ENCODE assay signal across 29 cellular contexts in genomic region chr7:147513451-147513850, GRCh38.
A peak's percentile ranks its signal among the peaks of the same experiment; 100 is the strongest.
DNase-seq lines count a peak whose midpoint lies in the region; ATAC-seq, FAIRE-seq and TF ChIP-seq lines count a peak whose summit lies in the region.
"Had no signal": no experiment of that assay in that cellular context is flagged by ENCODE, and none has a peak within 500 bp of the region (broad histone marks: within the 10 kb centered on the region; RNA-seq: fewer than 3 reads in every experiment).

No MANE protein-coding gene starts in this region.

- POLR2A ChIA-PET in H1 (lab: Charles Lee; ENCODE audit: partially characterized antibody) (no interaction called here), HEK293T (lab: Yijun Ruan, JAX) (no interaction called here)

- H3K4me1 ChIP-seq in H1 (replicated peaks in 1 of 4; ENCODE audit: control insufficient read depth in 3 of 4, insufficient read depth in 4 of 4, low read length in 3 of 4), result no peaks in the 10 kb centered on the region
- H3K4me1 ChIP-seq: psoas muscle, upper lobe of right lung had no signal

- no peak overlapping the region for H3K23ac ChIP-seq in H1 (ENCODE audit: insufficient read length)

- H4K91ac ChIP-seq in H1 (replicated peaks; ENCODE audit: insufficient read length, low read length), result no peak overlapping the region

- no peak overlapping the region for H4K8ac ChIP-seq in H1 (ENCODE audit: extremely low read depth, insufficient read depth, low read length)

- peak; percentile 40 for DNase-seq in D341Med (ENCODE audit: low spot score)
- DNase-seq in NCI-H1105 (lab: John Stamatoyannopoulos, UW), result peak; percentile 4
- DNase-seq in NCI-H2227 treated with DMSO at 0.1 percent for 48 hours (lab: John Stamatoyannopoulos, UW), result peak; percentile 92
- DNase-seq in H1 (ENCODE audit: low read depth in 1 of 2, low spot score in 2 of 2), result no peak
- no peak for DNase-seq in urothelium cell line (ENCODE audit: low spot score)
- DNase-seq in HEK293T (ENCODE audit: extremely low spot score), result no peak
- DNase-seq: activated CD4-positive, alpha-beta T cell treated with anti-CD3 and anti-CD28 coated beads, Interleukin-2, amount 50 U/mL, for 48 hours; activated CD8-positive, alpha-beta memory T cell treated with anti-CD3 and anti-CD28 coated beads, Interleukin-2, amount 50 U/mL, for 4 hours; activated naive CD4-positive, alpha-beta T cell treated with anti-CD3 and anti-CD28 coated beads, Interleukin-2, amount 50 U/mL, for 16 hours; anterior cingulate cortex; CD4-positive, CD25-positive, alpha-beta regulatory T cell; effector memory CD4-positive, alpha-beta T cell; erythroblast; left ventricle myocardium superior; naive thymus-derived CD4-positive, alpha-beta T cell; NCI-H187; NCI-H524 treated with DMSO at 0.1 percent for 48 hours; nucleus accumbens; psoas muscle; RPMI8226; stimulated activated CD4-positive, alpha-beta T cell treated with anti-CD3 and anti-CD28 coated beads, Interleukin-15, amount 100 ng/mL, for 24 hours; stimulated activated naive B cell treated with anti-CD40 and anti-IgM and Interleukin-4, amounts not matched to agents 10 μg/mL and 1 μg/mL and 100 μg/mL, for 72 hours; T-helper 1 cell; upper lobe of right lung had no signal

- no peak overlapping the region for H2BK20ac ChIP-seq in H1 (ENCODE audit: low read length)

- no peaks in the 10 kb centered on the region for H3K27me3 ChIP-seq in H1 (replicated peaks in 1 of 4; ENCODE audit: control insufficient read depth in 3 of 4, extremely low read depth in 1 of 4, insufficient read depth in 3 of 4, low read length in 3 of 4)
- H3K27me3 ChIP-seq: SJSA1, upper lobe of right lung had no signal

- 72% methylated on average over 4 of the region's 4 CpGs; no CpG with 5 or more reads in 1 of the 2 experiments for WGBS in H1 (ENCODE audit: extremely low coverage in 1 of 2, insufficient coverage in 1 of 2, insufficient read length in 1 of 2, insufficient replicate concordance in 2 of 2, low coverage in 1 of 2, low lambda C conversion rate in 2 of 2, missing lambda C conversion rate in 1 of 2), 2 experiments

- H2AFZ ChIP-seq in H1 (ENCODE audit: low read length), result 0 out of 2 replicates have a peak overlapping the region, but pooled peaks have one; percentile 0

- no peak for TF ChIP-seq CTCF in H1 (IDR thresholded peaks at IDR 0.05; ENCODE audit: control extremely low read depth in 1 of 3, insufficient read depth in 1 of 3, low read depth in 1 of 3, low read length in 3 of 3)

- no peak overlapping the region for H3K4me3 ChIP-seq in H1 (ENCODE audit: extremely low read depth in 1 of 4, insufficient read depth in 2 of 4, low read depth in 3 of 4, low read length in 4 of 4)
- H3K4me3 ChIP-seq: coronary artery, psoas muscle, SJSA1, upper lobe of right lung had no signal

- H3K79me1 ChIP-seq in H1 (ENCODE audit: low read depth, low read length), result no peaks in the 10 kb centered on the region

- no peaks in the 10 kb centered on the region for H3K79me2 ChIP-seq in H1 (ENCODE audit: control insufficient read depth in 1 of 2, insufficient read depth in 2 of 2, low read length in 2 of 2)

- no peak for FAIRE-seq in H1 (lab: Jason Lieb, UNC)
- FAIRE-seq in urothelium cell line (lab: Jason Lieb, UNC), result no peak
- FAIRE-seq: H54, keratinocyte had no signal

- H3K9me3 ChIP-seq in H1 (ENCODE audit: insufficient read depth in 2 of 2, low read depth in 1 of 2, low read length in 1 of 2), result no peaks in the 10 kb centered on the region
- H3K9me3 ChIP-seq: psoas muscle, SJSA1, upper lobe of right lung had no signal

- ATAC-seq in HG02759 (IDR thresholded peaks at IDR 0.05; ENCODE audit: unreplicated experiment), result no peak
- ATAC-seq: left ventricle myocardium superior; naive thymus-derived CD4-positive, alpha-beta T cell; psoas muscle; stimulated activated naive B cell treated with anti-CD40 and anti-IgM and Interleukin-4, amounts not matched to agents 10 μg/mL and 1 μg/mL and 100 μg/mL, for 72 hours; upper lobe of right lung had no signal

- CTCF ChIA-PET in H1 (lab: Charles Lee; ENCODE audit: partially characterized antibody) (no interaction called here), HEK293T (lab: Yijun Ruan, JAX) (no interaction called here)

- H2AK5ac ChIP-seq in H1 (ENCODE audit: low read depth, low read length), result no peak overlapping the region

- no peak overlapping the region for H3K56ac ChIP-seq in H1 (replicated peaks; ENCODE audit: insufficient read length, low read depth, low read length)

- H2BK12ac ChIP-seq in H1 (ENCODE audit: low read depth, low read length), result no peak overlapping the region

- no peak overlapping the region for H2BK15ac ChIP-seq in H1 (ENCODE audit: low read length)

- no peak overlapping the region for H2BK120ac ChIP-seq in H1 (replicated peaks; ENCODE audit: low read depth, low read length)

- no peak overlapping the region for H2BK5ac ChIP-seq in H1 (ENCODE audit: low read depth, low read length)

- H3K14ac ChIP-seq in H1 (ENCODE audit: insufficient read length), result no peak overlapping the region

- no peak overlapping the region for H3K18ac ChIP-seq in H1 (ENCODE audit: extremely low read depth, low read length)

- H3K27ac ChIP-seq in H1 (ENCODE audit: low read depth, low read length), result no peak overlapping the region
- H3K27ac ChIP-seq: coronary artery, psoas muscle, SJSA1, upper lobe of right lung had no signal

- no peak for TF ChIP-seq EP300 in H1 (IDR thresholded peaks at IDR 0.05; ENCODE audit: borderline replicate concordance in 1 of 2, low read depth in 2 of 2, low read length in 2 of 2)

- no peak overlapping the region for H3K9ac ChIP-seq in H1 (replicated peaks in 1 of 4; ENCODE audit: extremely low read depth in 1 of 4, low read depth in 3 of 4, low read length in 3 of 4)

- no peak overlapping the region for H4K5ac ChIP-seq in H1 (ENCODE audit: insufficient read length, low read depth, low read length)

- no peak for TF ChIP-seq POLR2A in H1 (IDR thresholded peaks at IDR 0.05; ENCODE audit: control extremely low read depth in 1 of 2, low read depth in 2 of 2, low read length in 2 of 2)

- H4K20me1 ChIP-seq in H1 (replicated peaks in 1 of 2; ENCODE audit: control insufficient read depth in 1 of 2, insufficient read depth in 2 of 2, low read length in 2 of 2), result no peaks in the 10 kb centered on the region

- no peaks in the 10 kb centered on the region for H3K36me3 ChIP-seq in H1 (ENCODE audit: control insufficient read depth in 2 of 4, insufficient read depth in 4 of 4, low read length in 3 of 4)
- H3K36me3 ChIP-seq: SJSA1, upper lobe of right lung had no signal

- H3K4me2 ChIP-seq in H1 (ENCODE audit: insufficient read depth in 1 of 2, low read depth in 2 of 2, low read length in 2 of 2), result no peak overlapping the region

- TF ChIP-seq RAD21 in H1 (IDR thresholded peaks at IDR 0.05 in 1 of 2, conservative IDR thresholded peaks at IDR 0.05 in 1 of 2; ENCODE audit: low read depth in 2 of 2, low read length in 2 of 2), result no peak

- no peak overlapping the region for H3K4ac ChIP-seq in H1 (replicated peaks; ENCODE audit: insufficient read length, low read depth, low read length)

- no peaks in the 10 kb centered on the region for H3K23me2 ChIP-seq in H1 (ENCODE audit: low read depth, low read length)

TF ChIP-seq in H1, 55 proteins besides CTCF, POLR2A, EP300 and RAD21:
- TF ChIP-seq GTF2F1 (IDR thresholded peaks at IDR 0.05; ENCODE audit: borderline replicate concordance, low read depth, low read length) (no peak), TEAD4 (IDR thresholded peaks at IDR 0.05; ENCODE audit: low read depth, low read length) (no peak), KDM4A (IDR thresholded peaks at IDR 0.05; ENCODE audit: low read depth, low read length, severe bottlenecking) (no peak), SAP30 (IDR thresholded peaks at IDR 0.05; ENCODE audit: insufficient read depth, insufficient replicate concordance, low read length) (no peak), CHD1 (IDR thresholded peaks at IDR 0.05; ENCODE audit: low read depth, low read length) (no peak), PHF8 (conservative IDR thresholded peaks at IDR 0.05; ENCODE audit: low read depth, low read length) (no peak), MAFK (IDR thresholded peaks at IDR 0.05; ENCODE audit: low read depth, low read length) (no peak), TAF7 (optimal IDR thresholded peaks at IDR 0.05; ENCODE audit: borderline replicate concordance, low read depth, low read length) (no peak), SRF (IDR thresholded peaks at IDR 0.05; ENCODE audit: low read depth, low read length) (no peak), SP1 (IDR thresholded peaks at IDR 0.05; ENCODE audit: low read depth, low read length) (no peak), FOSL1 (IDR thresholded peaks at IDR 0.05; ENCODE audit: insufficient read depth, low read depth, low read length) (no peak), SP4 (IDR thresholded peaks at IDR 0.05; ENCODE audit: low read length) (no peak)
TF ChIP-seq in H1: peak in this region for 0.

TF ChIP-seq in HEK293T, 16 proteins besides CTCF, POLR2A, EP300 and RAD21:
- no peak for TF ChIP-seq FOXK2 (IDR thresholded peaks at IDR 0.05)
- no peak for TF ChIP-seq ARNT (IDR thresholded peaks at IDR 0.05)
- no peak for TF ChIP-seq FOXM1 (IDR thresholded peaks at IDR 0.05; ENCODE audit: borderline replicate concordance)
TF ChIP-seq in HEK293T: peak in this region for 0.

Comparison
In these comparisons a context has a peak if more than half of its experiments do, and no peak if none do; other contexts are left out.
1. DNase-seq: peak in D341Med (single experiment), NCI-H1105 (single experiment) and NCI-H2227 treated with DMSO at 0.1 percent for 48 hours (single experiment); none in H1 (0 of 2), urothelium cell line (single experiment) and HEK293T (single experiment).